Comparison of ENCODE assay signal across 8 cellular contexts in the genomic region with DNA sequence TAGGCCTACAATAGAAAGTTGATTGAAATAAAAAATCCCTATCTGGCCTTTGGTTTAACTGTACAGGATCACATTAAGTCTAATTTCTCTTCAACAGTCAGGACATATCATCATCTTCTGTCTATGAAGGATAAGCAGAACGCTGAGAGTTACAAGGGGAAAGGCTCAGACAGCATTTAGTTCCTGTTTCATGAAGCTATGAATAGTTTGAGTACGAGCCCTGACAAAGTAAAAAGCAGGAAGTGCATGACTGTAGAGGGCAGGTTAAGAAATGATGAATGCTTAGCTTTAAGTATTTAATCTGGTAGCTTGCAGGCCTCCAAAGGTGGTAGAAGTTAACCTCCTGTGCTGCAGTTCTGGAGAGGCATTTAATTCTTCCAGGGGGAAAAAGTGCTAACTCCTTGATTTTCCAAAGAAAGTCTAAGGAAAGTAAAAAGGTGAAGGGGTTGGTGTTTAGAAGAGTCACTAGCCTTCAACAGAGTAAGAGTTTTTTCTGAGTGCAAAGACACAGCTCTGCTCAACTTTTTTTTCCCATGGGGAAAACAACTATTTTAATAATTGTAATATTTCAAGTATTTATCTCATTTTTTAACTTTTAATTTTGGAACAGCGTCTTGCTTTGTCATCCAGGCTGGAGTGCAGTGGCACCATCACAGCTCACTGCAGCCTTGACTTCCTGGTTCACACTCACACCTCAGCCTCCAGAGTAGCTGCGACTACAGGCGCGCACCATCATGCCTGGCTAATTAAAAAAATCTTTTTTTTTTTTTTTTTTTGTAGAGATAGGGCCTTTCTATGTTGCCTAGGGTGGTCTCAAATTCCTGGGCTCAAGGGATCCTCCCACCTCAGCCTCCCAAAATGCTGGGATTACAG.
DNase-seq lines count a peak whose midpoint lies in the region; ATAC-seq and TF ChIP-seq lines count a peak whose summit lies in the region.

No MANE protein-coding gene starts in this region.

- H3K36me3 Mint-ChIP-seq in CD4-positive, alpha-beta T cell (ENCODE audit: low read depth): peaks cover 31% of the 10 kb centered on the region
- H3K36me3 Mint-ChIP-seq in activated naive CD8-positive, alpha-beta T cell: peaks cover 30% of the 10 kb centered on the region
- peaks cover 59% of the 10 kb centered on the region for H3K36me3 Mint-ChIP-seq in mesothelial cell of epicardium

- peak overlapping the region; percentile 67 for H3K27ac Mint-ChIP-seq in CD4-positive, alpha-beta T cell
- peak overlapping the region; percentile 64 for H3K27ac Mint-ChIP-seq in activated naive CD8-positive, alpha-beta T cell
- H3K27ac Mint-ChIP-seq in mesothelial cell of epicardium: peak overlapping the region; percentile 50

- H3K9me3 ChIP-seq in CD4-positive, alpha-beta T cell (ENCODE audit: control insufficient read depth, low read length): no peaks in the 10 kb centered on the region

- no peak for TF ChIP-seq CTCF in CD4-positive, alpha-beta T cell (IDR thresholded peaks at IDR 0.05)
- TF ChIP-seq CTCF in mesothelial cell of epicardium (IDR thresholded peaks at IDR 0.05; ENCODE audit: unreplicated experiment): no peak

- POLR2A ChIA-PET in CD4-positive, alpha-beta T cell (lab: Charles Lee): interaction anchor here (0.5 to 1.6 kb wide), 4 partner anchors 11 to 201 kb away, joined by 3 to 9 read pairs (median 3); no protein-coding TSS in a partner anchor

- no peak for DNase-seq in CD4-positive, alpha-beta T cell
- DNase-seq in mesothelial cell of epicardium (ENCODE audit: low spot score in 2 of 2, unreplicated experiment in 2 of 2) (no peak), NCI-H187 treated with DMSO at 0.1 percent for 48 hours (lab: John Stamatoyannopoulos, UW) (no peak), NCI-H526 treated with DMSO at 0.1 percent for 48 hours (lab: John Stamatoyannopoulos, UW) (no peak)
- DNase-seq in stimulated activated CD4-positive, alpha-beta T cell treated with anti-CD3 and anti-CD28 coated beads, Interleukin-2, amount 100 ng/mL, for 48 hours: no peak

- H3K27me3 ChIP-seq in CD4-positive, alpha-beta T cell (ENCODE audit: control insufficient read depth, insufficient read depth, low read length): no peaks in the 10 kb centered on the region

- peaks cover 13% of the 10 kb centered on the region for H3K4me1 Mint-ChIP-seq in CD4-positive, alpha-beta T cell (ENCODE audit: low read depth)
- H3K4me1 Mint-ChIP-seq in activated naive CD8-positive, alpha-beta T cell (ENCODE audit: low read depth): peaks cover 15% of the 10 kb centered on the region
- H3K4me1 Mint-ChIP-seq in mesothelial cell of epicardium: peaks cover 17% of the 10 kb centered on the region

- no peak overlapping the region for H3K27ac ChIP-seq in CD4-positive, alpha-beta T cell (ENCODE audit: low read depth, low read length)

- peak; percentile 82 for ATAC-seq in CD4-positive, alpha-beta T cell (ENCODE audit: poor library complexity)
- peak; percentile 98 for ATAC-seq in GM19455 (IDR thresholded peaks at IDR 0.05; ENCODE audit: unreplicated experiment)
- peak; percentile 97 for ATAC-seq in HG03457 (IDR thresholded peaks at IDR 0.05; ENCODE audit: unreplicated experiment)

- peak overlapping the region; percentile 59 for H3K4me3 Mint-ChIP-seq in CD4-positive, alpha-beta T cell
- H3K4me3 Mint-ChIP-seq in activated naive CD8-positive, alpha-beta T cell: peak overlapping the region; percentile 22
- no peak overlapping the region for H3K4me3 Mint-ChIP-seq in mesothelial cell of epicardium

- intact Hi-C loops in CD4-positive, alpha-beta T cell (cut with DNase I, micrococcal nuclease): no loop called here

- CTCF ChIA-PET in CD4-positive, alpha-beta T cell (lab: Charles Lee): interaction anchor here (1.0 kb wide), 1 partner anchor 203 kb away, joined by 3 read pairs; the partner anchor contains the start of gene APP

- no peaks in the 10 kb centered on the region for H3K27me3 Mint-ChIP-seq in CD4-positive, alpha-beta T cell
- no peaks in the 10 kb centered on the region for H3K27me3 Mint-ChIP-seq in activated naive CD8-positive, alpha-beta T cell
- no peaks in the 10 kb centered on the region for H3K27me3 Mint-ChIP-seq in mesothelial cell of epicardium (ENCODE audit: low read depth)

- H3K9me3 Mint-ChIP-seq in CD4-positive, alpha-beta T cell: no peaks in the 10 kb centered on the region
- H3K9me3 Mint-ChIP-seq in activated naive CD8-positive, alpha-beta T cell (ENCODE audit: low read depth): no peaks in the 10 kb centered on the region
- peaks cover 17% of the 10 kb centered on the region for H3K9me3 Mint-ChIP-seq in mesothelial cell of epicardium
